Comparison of ENCODE assay signal across 8 cellular contexts in genomic region chr9:122213589-122214413, GRCh38. TPM values are rescaled to one million over a fixed set of nuclear protein-coding genes. Genes with fewer than 3 reads are reported as not detected.
DNase-seq lines count a peak whose midpoint lies in the region; ATAC-seq lines count a peak whose summit lies in the region.

No MANE protein-coding gene starts in this region.

- H3K9ac ChIP-seq in skeletal muscle tissue (ENCODE audit: low read depth in 1 of 3, low read length in 3 of 3): no peak overlapping the region

- H3K27ac Mint-ChIP-seq in activated T-helper 17 cell treated with anti-CD3 and anti-CD28 coated beads, Interleukin-2, amount 50 U/mL, for 72 hours: no peak overlapping the region

- no peaks in the 10 kb centered on the region for H3K9me3 ChIP-seq in skeletal muscle tissue (ENCODE audit: control insufficient read depth in 3 of 3, low read length in 3 of 3)

- peak overlapping the region; percentile 58 for H3K4me3 Mint-ChIP-seq in activated T-helper 17 cell treated with anti-CD3 and anti-CD28 coated beads, Interleukin-2, amount 50 U/mL, for 72 hours

- peak overlapping the region in 2 of 3 donors; percentile 32 to 41 for H3K4me3 ChIP-seq in skeletal muscle tissue (ENCODE audit: low read length in 3 of 3)

- DNase-seq in GF-D8 (lab: John Stamatoyannopoulos, UW) (peak; percentile 74), NCI-H82 treated with DMSO at 0.1 percent for 48 hours (lab: John Stamatoyannopoulos, UW; ENCODE audit: unreplicated experiment) (peak; percentile 18), left ventricle myocardium superior (no peak)

- peaks cover 47 to 82% (median 63%) of the 10 kb centered on the region in 3 donors for H3K27me3 ChIP-seq in skeletal muscle tissue (ENCODE audit: control insufficient read depth in 3 of 3, insufficient read depth in 3 of 3, low read length in 3 of 3)

- ATAC-seq in HG03565 (IDR thresholded peaks at IDR 0.05; ENCODE audit: unreplicated experiment) (peak; percentile 44), left ventricle myocardium superior (peak; percentile 41), HG03025 (IDR thresholded peaks at IDR 0.05; ENCODE audit: low FRiP score, unreplicated experiment) (no peak), GM21447 (IDR thresholded peaks at IDR 0.05; ENCODE audit: unreplicated experiment) (no peak)
- ATAC-seq in activated T-helper 17 cell treated with anti-CD3 and anti-CD28 coated beads, Interleukin-2, amount 50 U/mL, for 72 hours (replicated peaks): peak; percentile 75

- H3K9me3 Mint-ChIP-seq in activated T-helper 17 cell treated with anti-CD3 and anti-CD28 coated beads, Interleukin-2, amount 50 U/mL, for 72 hours: no peaks in the 10 kb centered on the region

- no peaks in the 10 kb centered on the region for H3K36me3 Mint-ChIP-seq in activated T-helper 17 cell treated with anti-CD3 and anti-CD28 coated beads, Interleukin-2, amount 50 U/mL, for 72 hours (ENCODE audit: low read depth)

- H3K27me3 Mint-ChIP-seq in activated T-helper 17 cell treated with anti-CD3 and anti-CD28 coated beads, Interleukin-2, amount 50 U/mL, for 72 hours: peaks cover 61% of the 10 kb centered on the region

- intact Hi-C loops in left ventricle myocardium superior (cut with micrococcal nuclease): no loop called here

- no peak overlapping the region for H3K27ac ChIP-seq in skeletal muscle tissue (ENCODE audit: low read depth, low read length)

- H3K4me1 Mint-ChIP-seq in activated T-helper 17 cell treated with anti-CD3 and anti-CD28 coated beads, Interleukin-2, amount 50 U/mL, for 72 hours: peaks cover 5% of the 10 kb centered on the region

- peaks cover 0 to 2% (median 0%) of the 10 kb centered on the region in 3 donors for H3K36me3 ChIP-seq in skeletal muscle tissue (ENCODE audit: control insufficient read depth in 3 of 3, insufficient read depth in 3 of 3, low read length in 3 of 3)

- H3K4me1 ChIP-seq in skeletal muscle tissue (ENCODE audit: control insufficient read depth in 3 of 3, insufficient read depth in 3 of 3, low read length in 3 of 3): peaks cover 7 to 14% (median 12%) of the 10 kb centered on the region in 3 donors

RNA-seq across cellular contexts. Expression of gene LHX6, which starts 15.0 kb away (rescaled TPM):
- total RNA-seq in activated T-helper 17 cell treated with anti-CD3 and anti-CD28 coated beads, Interleukin-2, amount 50 U/mL, for 72 hours: not detected
- total RNA-seq in left ventricle myocardium superior (8.0 TPM), skeletal muscle tissue (2.1 TPM)

RNA-seq across cellular contexts. Expression of gene RBM18, which starts 50.8 kb away (rescaled TPM):
- total RNA-seq in activated T-helper 17 cell treated with anti-CD3 and anti-CD28 coated beads, Interleukin-2, amount 50 U/mL, for 72 hours: 10 to 100 TPM; 25.7 to 36.1 TPM
- total RNA-seq in left ventricle myocardium superior: 41.8 TPM
- 7.3 TPM for total RNA-seq in skeletal muscle tissue

RNA-seq across cellular contexts. Expression of gene MRRF, which starts 50.9 kb away (rescaled TPM):
- total RNA-seq in activated T-helper 17 cell treated with anti-CD3 and anti-CD28 coated beads, Interleukin-2, amount 50 U/mL, for 72 hours: 10 to 100 TPM; 42.7 to 51.3 TPM
- total RNA-seq in left ventricle myocardium superior (41.3 TPM), skeletal muscle tissue (29.2 TPM)

RNA-seq across cellular contexts. Expression of gene MORN5, which starts 54.1 kb away (rescaled TPM):
- not detected for total RNA-seq in activated T-helper 17 cell treated with anti-CD3 and anti-CD28 coated beads, Interleukin-2, amount 50 U/mL, for 72 hours
- total RNA-seq in left ventricle myocardium superior (not detected), skeletal muscle tissue (not detected)

RNA-seq across cellular contexts. Expression of gene NDUFA8, which starts 54.2 kb away (rescaled TPM):
- 10 to 100 TPM; 36.8 to 59.0 TPM for total RNA-seq in activated T-helper 17 cell treated with anti-CD3 and anti-CD28 coated beads, Interleukin-2, amount 50 U/mL, for 72 hours
- total RNA-seq in left ventricle myocardium superior (321 TPM), skeletal muscle tissue (40.2 TPM)

Comparison
In these comparisons a context has a peak if more than half of its experiments do, and no peak if none do; other contexts are left out.
1. ATAC-seq: peak in HG03565 (single experiment), activated T-helper 17 cell treated with anti-CD3 and anti-CD28 coated beads, Interleukin-2, amount 50 U/mL, for 72 hours (single experiment) and left ventricle myocardium superior (single experiment); none in HG03025 (single experiment) and GM21447 (single experiment).